ENCODE assay signal across 20 cellular contexts in genomic region chr2:7071137-7071536, GRCh38.
"Had no signal": no experiment of that assay in that cellular context is flagged by ENCODE, and none has a peak within 500 bp of the region (broad histone marks: within the 10 kb centered on the region; RNA-seq: fewer than 3 reads in every experiment).

No MANE protein-coding gene starts in this region.

- DNase-seq: colonic mucosa; effector CD4-positive, alpha-beta T cell; endodermal cell; erythroblast; gastrocnemius medialis; heart right ventricle; hypothalamus; islet precursor cell; lower lobe of right lung; natural killer cell; nucleus accumbens; pancreas; right cardiac atrium; stimulated activated CD4-positive, alpha-beta T cell treated with anti-CD3 and anti-CD28 coated beads, Interleukin-2, amount 100 ng/mL, for 48 hours; stimulated activated CD8-positive, alpha-beta memory T cell treated with anti-CD3 and anti-CD28 coated beads, Interleukin-4, amount 100 ng/mL, for 48 hours; stimulated activated naive CD8-positive, alpha-beta T cell treated with anti-CD3 and anti-CD28 coated beads, Interleukin-15, amount 100 ng/mL, for 72 hours; testis; transverse colon had no signal

- H3K27me3 ChIP-seq: colonic mucosa, gastrocnemius medialis, heart right ventricle, pancreas, testis, transverse colon had no signal

- H3K4me1 ChIP-seq: colonic mucosa, gastrocnemius medialis, lower lobe of right lung, pancreas, testis, transverse colon had no signal

- ATAC-seq: gastrocnemius medialis; stimulated activated effector memory CD8-positive, alpha-beta T cell treated with anti-CD3 and anti-CD28 coated beads, Interleukin-12 subunit alpha, Interleukin-12 subunit beta, amount 100 ng/mL, for 72 hours; stimulated activated naive CD8-positive, alpha-beta T cell treated with anti-CD3 and anti-CD28 coated beads, Interleukin-15, amount 100 ng/mL, for 72 hours had no signal

- H3K4me3 ChIP-seq: colonic mucosa, gastrocnemius medialis, heart right ventricle, lower lobe of right lung, pancreas, smooth muscle cell, testis, transverse colon had no signal

- H3K4me2 ChIP-seq: smooth muscle cell had no signal

- H3K36me3 ChIP-seq: colonic mucosa, gastrocnemius medialis, heart right ventricle, lower lobe of right lung, pancreas, transverse colon had no signal

- H3K27ac ChIP-seq: colonic mucosa, gastrocnemius medialis, lower lobe of right lung, pancreas, testis, transverse colon had no signal

- H3K9me3 ChIP-seq: colonic mucosa, gastrocnemius medialis, heart right ventricle, lower lobe of right lung, pancreas, testis, transverse colon had no signal
